ENCODE assay signal across 1 cellular context in genomic region chr2:85996591-85996990, GRCh38.
TF ChIP-seq lines count a peak whose summit lies in the region.

No MANE protein-coding gene starts in this region.

TF ChIP-seq in K562, 482 proteins besides CTCF, POLR2A, EP300 and RAD21 (continued from another document and continues in another):
- TF ChIP-seq ZBTB40 (IDR thresholded peaks at IDR 0.05) = no peak
- no peak for TF ChIP-seq ZBTB40 (CRISPR knock-in tag; IDR thresholded peaks at IDR 0.05)
- no peak for TF ChIP-seq HNRNPK (IDR thresholded peaks at IDR 0.05; ENCODE audit: low read depth, low read length, poor library complexity, severe bottlenecking)
- no peak for TF ChIP-seq ZNF12 (CRISPR knock-in tag; IDR thresholded peaks at IDR 0.05)
- TF ChIP-seq MXD1 (CRISPR knock-in tag; IDR thresholded peaks at IDR 0.05; ENCODE audit: borderline replicate concordance, poor library complexity, severe bottlenecking) = no peak
- no peak for TF ChIP-seq SMC3 (conservative IDR thresholded peaks at IDR 0.05; ENCODE audit: insufficient read depth, low read depth, low read length)
- TF ChIP-seq DLX4 (CRISPR knock-in tag; IDR thresholded peaks at IDR 0.05) = no peak
- no peak for TF ChIP-seq ZNF212 (CRISPR knock-in tag; IDR thresholded peaks at IDR 0.05)
- no peak for TF ChIP-seq ZBTB17 (CRISPR knock-in tag; IDR thresholded peaks at IDR 0.05)
- peak; percentile 68 for TF ChIP-seq RNF2 (IDR thresholded peaks at IDR 0.05)
- 0 out of 4 replicates have a peak, but pooled peaks have one; percentile 36 to 43 for TF ChIP-seq UBTF (IDR thresholded peaks at IDR 0.05; ENCODE audit: borderline replicate concordance in 1 of 2, low read depth in 2 of 2, low read length in 2 of 2)
- TF ChIP-seq GTF2A2 (tag; IDR thresholded peaks at IDR 0.05) = no peak
- TF ChIP-seq STAT5B (CRISPR knock-in tag; IDR thresholded peaks at IDR 0.05) = no peak
- TF ChIP-seq ZNF3 (CRISPR knock-in tag; IDR thresholded peaks at IDR 0.05) = no peak
- no peak for TF ChIP-seq HDAC6 (IDR thresholded peaks at IDR 0.05; ENCODE audit: low read depth, low read length)
- no peak for TF ChIP-seq ATF4 (CRISPR knock-in tag; IDR thresholded peaks at IDR 0.05)
- no peak for TF ChIP-seq CCNT2 (IDR thresholded peaks at IDR 0.05; ENCODE audit: borderline replicate concordance, extremely low read depth, insufficient read length, low read depth, low read length)
- TF ChIP-seq SMAD4 (CRISPR knock-in tag; conservative IDR thresholded peaks at IDR 0.05) = 0 out of 2 replicates have a peak, but pooled peaks have one; percentile 46
- peak; percentile 74 for TF ChIP-seq MTA2 (IDR thresholded peaks at IDR 0.05; ENCODE audit: low read depth)
- TF ChIP-seq E2F5 (CRISPR knock-in tag; IDR thresholded peaks at IDR 0.05) = no peak
- no peak for TF ChIP-seq MBD2 (IDR thresholded peaks at IDR 0.05; ENCODE audit: borderline replicate concordance, low read depth)
- no peak for TF ChIP-seq ZSCAN29 (IDR thresholded peaks at IDR 0.05)
- TF ChIP-seq HDAC8 (tag; IDR thresholded peaks at IDR 0.05) = no peak
- TF ChIP-seq GTF2B (IDR thresholded peaks at IDR 0.05; ENCODE audit: extremely low read depth, insufficient read length) = no peak
- TF ChIP-seq ZNF639 (CRISPR knock-in tag; conservative IDR thresholded peaks at IDR 0.05 in 1 of 2, IDR thresholded peaks at IDR 0.05 in 1 of 2) = 0 out of 4 replicates have a peak, but pooled peaks of 1 of the 2 experiments have one; percentile 46
- peak; percentile 80 for TF ChIP-seq NCOR1 (IDR thresholded peaks at IDR 0.05)
- no peak for TF ChIP-seq PTTG1 (tag; IDR thresholded peaks at IDR 0.05; ENCODE audit: low read depth)
- no peak for TF ChIP-seq ZNF318 (IDR thresholded peaks at IDR 0.05; ENCODE audit: borderline replicate concordance in 1 of 2, low read depth in 1 of 2)
- TF ChIP-seq ETV1 (tag; conservative IDR thresholded peaks at IDR 0.05; ENCODE audit: low read depth) = no peak
- no peak for TF ChIP-seq CEBPG (CRISPR knock-in tag; IDR thresholded peaks at IDR 0.05)
- TF ChIP-seq CEBPG (tag; conservative IDR thresholded peaks at IDR 0.05 in 1 of 2, IDR thresholded peaks at IDR 0.05 in 1 of 2) = no peak
- peak; percentile 80 for TF ChIP-seq SMARCE1 (IDR thresholded peaks at IDR 0.05)
